1 cellular context compared by ENCODE assay signal in genomic region chr20:44210422-44211176, GRCh38.
TF ChIP-seq lines count a peak whose summit lies in the region.

TSS of gene OSER1 (minus strand) at chr20:44210771. CDS start at chr20:44206957, 3,814 bp downstream.

TF ChIP-seq in H1, 55 proteins besides CTCF, POLR2A, EP300 and RAD21 (continued from another document):
- TF ChIP-seq MAX (IDR thresholded peaks at IDR 0.05), result peak; percentile 96
- TF ChIP-seq EGR1 (IDR thresholded peaks at IDR 0.05; ENCODE audit: borderline replicate concordance, low read depth, low read length), result no peak
- no peak; the same call in 1 of the 2 replicates for TF ChIP-seq CHD2 (IDR thresholded peaks at IDR 0.05; ENCODE audit: low read length)
- 0 out of 2 replicates have a peak, but pooled peaks have one; percentile 38 for TF ChIP-seq TEAD4 (IDR thresholded peaks at IDR 0.05; ENCODE audit: low read depth, low read length)
- TF ChIP-seq POU5F1 (IDR thresholded peaks at IDR 0.05; ENCODE audit: low read depth, low read length), result no peak
- TF ChIP-seq RXRA (IDR thresholded peaks at IDR 0.05; ENCODE audit: insufficient read depth, low read depth, low read length), result no peak
- TF ChIP-seq ZNF274 (IDR thresholded peaks at IDR 0.05; ENCODE audit: borderline replicate concordance, extremely low read depth, low read length), result no peak
- TF ChIP-seq JUND (IDR thresholded peaks at IDR 0.05; ENCODE audit: low read length), result no peak; the same call in 1 of the 2 replicates
- TF ChIP-seq NANOG (IDR thresholded peaks at IDR 0.05; ENCODE audit: insufficient read depth, low read depth, low read length, poor library complexity, severe bottlenecking), result no peak
- TF ChIP-seq CEBPB (IDR thresholded peaks at IDR 0.05; ENCODE audit: low read depth, low read length), result peak; percentile 90
- no peak for TF ChIP-seq SUZ12 (IDR thresholded peaks at IDR 0.05; ENCODE audit: low read length)
- TF ChIP-seq CBX8 (IDR thresholded peaks at IDR 0.05; ENCODE audit: borderline replicate concordance, low read depth, low read length), result no peak
- no peak for TF ChIP-seq CHD7 (IDR thresholded peaks at IDR 0.05; ENCODE audit: insufficient replicate concordance, low read length)
- peak; percentile 81 for TF ChIP-seq POLR2AphosphoS5 (IDR thresholded peaks at IDR 0.05; ENCODE audit: low read depth, low read length)
- no peak for TF ChIP-seq SP2 (IDR thresholded peaks at IDR 0.05; ENCODE audit: low read length)
- peak; percentile 72; the same call in 1 of the 2 replicates for TF ChIP-seq BACH1 (IDR thresholded peaks at IDR 0.05; ENCODE audit: low read length)
- TF ChIP-seq ATF2 (IDR thresholded peaks at IDR 0.05; ENCODE audit: low read length), result no peak
- no peak for TF ChIP-seq KDM1A (IDR thresholded peaks at IDR 0.05; ENCODE audit: borderline replicate concordance, low read length)
- TF ChIP-seq SP4 (IDR thresholded peaks at IDR 0.05; ENCODE audit: low read length), result peak; percentile 61; the same call in 1 of the 2 replicates
- TF ChIP-seq RNF2 (IDR thresholded peaks at IDR 0.05; ENCODE audit: borderline replicate concordance, low read depth, low read length, missing control alignments, poor library complexity, severe bottlenecking), result no peak
- no peak for TF ChIP-seq TCF12 (IDR thresholded peaks at IDR 0.05; ENCODE audit: low read depth, low read length)
- TF ChIP-seq SRF (IDR thresholded peaks at IDR 0.05; ENCODE audit: low read depth, low read length), result no peak
- TF ChIP-seq MAFK (IDR thresholded peaks at IDR 0.05; ENCODE audit: low read depth, low read length), result peak; percentile 61; the same call in 1 of the 2 replicates
- TF ChIP-seq HDAC6 (IDR thresholded peaks at IDR 0.05; ENCODE audit: low read depth, low read length), result no peak
- peak; percentile 42 for TF ChIP-seq E2F6 (IDR thresholded peaks at IDR 0.05)
- TF ChIP-seq TAF1 (IDR thresholded peaks at IDR 0.05; ENCODE audit: low read depth, low read length), result peak; percentile 91
- no peak for TF ChIP-seq JUN (IDR thresholded peaks at IDR 0.05; ENCODE audit: low read depth, low read length)
- TF ChIP-seq SIX5 (IDR thresholded peaks at IDR 0.05; ENCODE audit: low read depth, low read length), result no peak
- TF ChIP-seq CTBP2 (IDR thresholded peaks at IDR 0.05; ENCODE audit: borderline replicate concordance, insufficient read depth, insufficient read length, low read length), result no peak
- TF ChIP-seq EZH2 (IDR thresholded peaks at IDR 0.05; ENCODE audit: low read depth, low read length, severe bottlenecking), result no peak
- TF ChIP-seq KDM5A (IDR thresholded peaks at IDR 0.05; ENCODE audit: low read length), result no peak
- TF ChIP-seq SP1 (IDR thresholded peaks at IDR 0.05; ENCODE audit: low read depth, low read length), result no peak; the same call in 1 of the 2 replicates
- TF ChIP-seq CBX5 (IDR thresholded peaks at IDR 0.05; ENCODE audit: low read depth, low read length), result no peak
- TF ChIP-seq BRCA1 (IDR thresholded peaks at IDR 0.05; ENCODE audit: low read depth, low read length), result no peak
- 0 out of 2 replicates have a peak, but pooled peaks have one; percentile 75 for TF ChIP-seq RBBP5 (IDR thresholded peaks at IDR 0.05; ENCODE audit: borderline replicate concordance, low read depth, low read length)
- no peak for TF ChIP-seq SAP30 (IDR thresholded peaks at IDR 0.05; ENCODE audit: insufficient read depth, insufficient replicate concordance, low read length)
- TF ChIP-seq USF2 (IDR thresholded peaks at IDR 0.05; ENCODE audit: low read length), result peak; percentile 80
- TF ChIP-seq SIN3A (conservative IDR thresholded peaks at IDR 0.05 in 1 of 2, IDR thresholded peaks at IDR 0.05 in 1 of 2; ENCODE audit: low read depth in 1 of 2, low read length in 2 of 2), result peak in 1 of 2 experiments; percentile 38; a peak in 2 of 4 replicates
- TF ChIP-seq ATF3 (IDR thresholded peaks at IDR 0.05; ENCODE audit: insufficient read depth, low read depth, low read length), result peak; percentile 54; the same call in 1 of the 2 replicates
- TF ChIP-seq TBP (IDR thresholded peaks at IDR 0.05; ENCODE audit: low read depth, low read length), result peak; percentile 83
- peak; percentile 89 for TF ChIP-seq CREB1 (IDR thresholded peaks at IDR 0.05)
- 0 out of 4 replicates have a peak, but pooled peaks have one; percentile 30 to 70 for TF ChIP-seq HDAC2 (IDR thresholded peaks at IDR 0.05; ENCODE audit: borderline replicate concordance in 1 of 2, low read depth in 2 of 2, low read length in 2 of 2)
- TF ChIP-seq KDM4A (IDR thresholded peaks at IDR 0.05; ENCODE audit: low read depth, low read length, severe bottlenecking), result peak; percentile 70
